ENCODE assay signal across 16 cellular contexts in the genomic region with DNA sequence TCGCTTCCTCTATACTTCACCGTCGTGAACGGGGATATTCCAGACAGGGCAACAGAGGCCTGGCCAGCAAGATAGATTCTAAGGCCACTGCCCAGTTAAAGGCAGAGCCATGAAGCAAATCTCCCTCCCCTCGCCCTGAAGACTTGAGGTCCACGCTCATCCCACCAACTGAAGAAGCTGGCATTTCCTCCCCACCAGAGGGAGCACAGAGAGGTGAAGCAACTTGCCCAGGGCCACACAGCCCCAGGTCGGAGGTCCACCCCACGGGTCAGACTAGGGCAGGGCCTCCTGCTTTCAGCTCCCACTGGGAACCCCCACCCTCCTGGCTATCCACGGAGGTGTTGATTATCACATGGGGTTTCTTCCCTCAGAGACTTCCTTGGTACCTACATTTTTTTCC. TPM values are rescaled to one million over a fixed set of nuclear protein-coding genes. Genes with fewer than 3 reads are reported as not detected.
A peak's percentile ranks its signal among the peaks of the same experiment; 100 is the strongest.
DNase-seq lines count a peak whose midpoint lies in the region; ATAC-seq, FAIRE-seq and TF ChIP-seq lines count a peak whose summit lies in the region.
"Had no signal": no experiment of that assay in that cellular context is flagged by ENCODE, and none has a peak within 500 bp of the region (broad histone marks: within the 10 kb centered on the region; RNA-seq: fewer than 3 reads in every experiment).

No MANE protein-coding gene starts in this region.

- CTCF ChIA-PET in WTC11 (lab: Charles Lee) = no interaction called here

- FAIRE-seq in RCC 7860 (lab: Jason Lieb, UNC) = no peak

- H3K4me1 Mint-ChIP-seq in WTC11 (peaks cover 62% of the 10 kb centered on the region), endodermal cell (peaks cover 22% of the 10 kb centered on the region), osteocyte (ENCODE audit: unreplicated experiment) (peaks cover 55% of the 10 kb centered on the region), immature natural killer cell (no peaks in the 10 kb centered on the region)
- H3K4me1 Mint-ChIP-seq: CD4-positive, CD25-positive, alpha-beta regulatory T cell had no signal

- H3K4me3 Mint-ChIP-seq in WTC11 (no peak overlapping the region), endodermal cell (no peak overlapping the region), osteocyte (ENCODE audit: unreplicated experiment) (no peak overlapping the region), immature natural killer cell (no peak overlapping the region)
- H3K4me3 Mint-ChIP-seq: CD4-positive, CD25-positive, alpha-beta regulatory T cell; IgD-negative memory B cell had no signal

- intact Hi-C loops in posterior vena cava (cut with DNase I) = no loop called here

- H3K4me3 ChIP-seq in BLaER1 treated with 17β-estradiol and CSF1 and Interleukin-3, amounts not matched to agents 10 nM and 100 nM = no peak overlapping the region
- H3K4me3 ChIP-seq in endodermal cell (ENCODE audit: low read length) = no peak overlapping the region

- no peaks in the 10 kb centered on the region for H3K27me3 Mint-ChIP-seq in WTC11 (ENCODE audit: low read depth)
- no peaks in the 10 kb centered on the region for H3K27me3 Mint-ChIP-seq in endodermal cell (ENCODE audit: insufficient read depth)
- H3K27me3 Mint-ChIP-seq in osteocyte (ENCODE audit: unreplicated experiment) = no peaks in the 10 kb centered on the region
- H3K27me3 Mint-ChIP-seq in immature natural killer cell (ENCODE audit: low read depth in 3 of 3) = peaks cover 0 to 9% (median 3%) of the 10 kb centered on the region in 3 donors
- H3K27me3 Mint-ChIP-seq: CD4-positive, CD25-positive, alpha-beta regulatory T cell had no signal

- no peaks in the 10 kb centered on the region for H3K36me3 Mint-ChIP-seq in WTC11
- peaks cover 3% of the 10 kb centered on the region for H3K36me3 Mint-ChIP-seq in endodermal cell (ENCODE audit: low read depth)
- peaks cover 37% of the 10 kb centered on the region for H3K36me3 Mint-ChIP-seq in osteocyte (ENCODE audit: unreplicated experiment)
- no peaks in the 10 kb centered on the region for H3K36me3 Mint-ChIP-seq in immature natural killer cell
- H3K36me3 Mint-ChIP-seq: CD4-positive, CD25-positive, alpha-beta regulatory T cell; IgD-negative memory B cell had no signal

- H3K36me3 ChIP-seq in BLaER1 treated with 17β-estradiol and CSF1 and Interleukin-3, amounts not matched to agents 10 nM and 100 nM = no peaks in the 10 kb centered on the region
- H3K36me3 ChIP-seq in endodermal cell (ENCODE audit: control insufficient read depth, insufficient read depth, low read length) = no peaks in the 10 kb centered on the region

- no peaks in the 10 kb centered on the region for H3K27me3 ChIP-seq in BLaER1 treated with 17β-estradiol and CSF1 and Interleukin-3, amounts not matched to agents 10 nM and 100 nM
- H3K27me3 ChIP-seq in endodermal cell (ENCODE audit: control insufficient read depth, insufficient read depth, low read length, poor library complexity, severe bottlenecking) = no peaks in the 10 kb centered on the region

- DNase-seq in WTC11 (ENCODE audit: low spot score) (no peak), endodermal cell (no peak), osteocyte (ENCODE audit: extremely low spot score, unreplicated experiment) (no peak), immature natural killer cell (no peak), posterior vena cava (ENCODE audit: low spot score) (no peak), T-helper 1 cell (no peak), RCC 7860 (ENCODE audit: low spot score) (no peak)
- DNase-seq: Caco-2; CD4-positive, CD25-positive, alpha-beta regulatory T cell; H7; NCI-H187; NCI-H446; NK-92 treated with Interleukin-12 subunit alpha and Interleukin-12 subunit beta, amount 100 ng/mL, for 24 hours; SIG-M5 had no signal

- POLR2A ChIA-PET in WTC11 (lab: Charles Lee) = no interaction called here

- H3K9me3 ChIP-seq in BLaER1 treated with 17β-estradiol and CSF1 and Interleukin-3, amounts not matched to agents 10 nM and 100 nM (replicated peaks in 1 of 11) = no peaks in the 10 kb centered on the region
- H3K9me3 ChIP-seq in endodermal cell (ENCODE audit: control insufficient read depth, low read length) = no peaks in the 10 kb centered on the region
- H3K9me3 ChIP-seq: Caco-2 had no signal

- ATAC-seq in WTC11 = no peak

- no peak for TF ChIP-seq CTCF in WTC11 (IDR thresholded peaks at IDR 0.05)
- peak; percentile 19 for TF ChIP-seq CTCF in endodermal cell (conservative IDR thresholded peaks at IDR 0.05)
- TF ChIP-seq CTCF in osteocyte (IDR thresholded peaks at IDR 0.05) = no peak

- peak overlapping the region in 9 of 11 experiments; percentile 12 to 93 (median 82); a peak in 14 of 22 replicates for H3K4me2 ChIP-seq in BLaER1 treated with 17β-estradiol and CSF1 and Interleukin-3, amounts not matched to agents 10 nM and 100 nM

- WGBS in endodermal cell (ENCODE audit: insufficient coverage in 1 of 2, insufficient read length in 1 of 2), 2 experiments = 89% methylated on average over 6 to 9 of the region's 9 CpGs

- H4K20me1 ChIP-seq in BLaER1 treated with 17β-estradiol and CSF1 and Interleukin-3, amounts not matched to agents 10 nM and 100 nM = no peaks in the 10 kb centered on the region

- H3K27ac ChIP-seq in BLaER1 treated with 17β-estradiol and CSF1 and Interleukin-3, amounts not matched to agents 10 nM and 100 nM = no peak overlapping the region
- H3K27ac ChIP-seq in endodermal cell (ENCODE audit: low read depth, low read length) = peak overlapping the region; percentile 36

- H3K4me1 ChIP-seq in BLaER1 treated with 17β-estradiol and CSF1 and Interleukin-3, amounts not matched to agents 10 nM and 100 nM = peaks cover 19 to 47% (median 33%) of the 10 kb centered on the region in 10 experiments
- peaks cover 4% of the 10 kb centered on the region for H3K4me1 ChIP-seq in endodermal cell (ENCODE audit: control insufficient read depth, insufficient read depth, low read length)
- H3K4me1 ChIP-seq: Caco-2 had no signal

- H3K9me3 Mint-ChIP-seq in WTC11 = no peaks in the 10 kb centered on the region
- H3K9me3 Mint-ChIP-seq in endodermal cell = no peaks in the 10 kb centered on the region
- no peaks in the 10 kb centered on the region for H3K9me3 Mint-ChIP-seq in osteocyte (ENCODE audit: unreplicated experiment)
- H3K9me3 Mint-ChIP-seq in immature natural killer cell = no peaks in the 10 kb centered on the region
- H3K9me3 Mint-ChIP-seq: IgD-negative memory B cell had no signal

- H3K9ac ChIP-seq in BLaER1 treated with 17β-estradiol and CSF1 and Interleukin-3, amounts not matched to agents 10 nM and 100 nM = no peak overlapping the region
- H3K9ac ChIP-seq in endodermal cell (ENCODE audit: extremely low read depth, low read length, poor library complexity, severe bottlenecking) = no peak overlapping the region

- H3K27ac Mint-ChIP-seq in WTC11 = no peak overlapping the region
- no peak overlapping the region for H3K27ac Mint-ChIP-seq in endodermal cell
- peak overlapping the region; percentile 66 for H3K27ac Mint-ChIP-seq in osteocyte (ENCODE audit: unreplicated experiment)
- no peak overlapping the region for H3K27ac Mint-ChIP-seq in immature natural killer cell
- H3K27ac Mint-ChIP-seq: CD4-positive, CD25-positive, alpha-beta regulatory T cell; IgD-negative memory B cell had no signal

TF ChIP-seq in WTC11, 78 proteins besides CTCF, POLR2A, EP300 and RAD21:
- TF ChIP-seq, protein P1, sequence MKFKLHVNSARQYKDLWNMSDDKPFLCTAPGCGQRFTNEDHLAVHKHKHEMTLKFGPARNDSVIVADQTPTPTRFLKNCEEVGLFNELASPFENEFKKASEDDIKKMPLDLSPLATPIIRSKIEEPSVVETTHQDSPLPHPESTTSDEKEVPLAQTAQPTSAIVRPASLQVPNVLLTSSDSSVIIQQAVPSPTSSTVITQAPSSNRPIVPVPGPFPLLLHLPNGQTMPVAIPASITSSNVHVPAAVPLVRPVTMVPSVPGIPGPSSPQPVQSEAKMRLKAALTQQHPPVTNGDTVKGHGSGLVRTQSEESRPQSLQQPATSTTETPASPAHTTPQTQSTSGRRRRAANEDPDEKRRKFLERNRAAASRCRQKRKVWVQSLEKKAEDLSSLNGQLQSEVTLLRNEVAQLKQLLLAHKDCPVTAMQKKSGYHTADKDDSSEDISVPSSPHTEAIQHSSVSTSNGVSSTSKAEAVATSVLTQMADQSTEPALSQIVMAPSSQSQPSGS (CRISPR knock-in tag; IDR thresholded peaks at IDR 0.05; ENCODE audit: borderline replicate concordance, low read depth) = no peak
- TF ChIP-seq GTF2I (CRISPR knock-in tag; conservative IDR thresholded peaks at IDR 0.05) (0 out of 2 replicates have a peak, but pooled peaks have one; percentile 5), ZNF121 (CRISPR knock-in tag; IDR thresholded peaks at IDR 0.05) (0 out of 2 replicates have a peak, but pooled peaks have one; percentile 17)

RNA-seq across cellular contexts. Expression of a gene that starts 27.4 kb away (rescaled TPM):
- total RNA-seq in WTC11 (2021) (16.3 to 21.3 TPM (median 16.7 TPM) in 3 replicates), endodermal cell (10 to 100 TPM in 1 of 2 donors, 1 to 10 TPM in 1; 4.4 to 17.8 TPM), osteocyte (145 and 153 TPM in 2 replicates), posterior vena cava (10 to 100 TPM; 22.9 to 41.8 TPM)
- polyA plus RNA-seq in endodermal cell (2013, experiment 1 of 2) = 41.5 TPM
- 44.1 TPM for polyA plus RNA-seq in endodermal cell (2013, experiment 2 of 2)
- polyA plus RNA-seq in immature natural killer cell = under 1 TPM in 2 of 3 donors, not detected in 1; 0.03 to 0.14 TPM
- polyA plus RNA-seq: IgD-negative memory B cell had no signal
